ENCODE assay signal across 25 cellular contexts in genomic region chr16:15452456-15452855, GRCh38. TPM values are rescaled to one million over a fixed set of nuclear protein-coding genes. Genes with fewer than 3 reads are reported as not detected.
DNase-seq lines count a peak whose midpoint lies in the region; ATAC-seq, FAIRE-seq and TF ChIP-seq lines count a peak whose summit lies in the region.
"Had no signal": no experiment of that assay in that cellular context is flagged by ENCODE, and none has a peak within 500 bp of the region (broad histone marks: within the 10 kb centered on the region; RNA-seq: fewer than 3 reads in every experiment).

No MANE protein-coding gene starts in this region.

- H2BK12ac ChIP-seq in H9 (ENCODE audit: insufficient read length, low read depth, low read length) (no peak overlapping the region), H1 (ENCODE audit: low read depth, low read length) (no peak overlapping the region)

- H3K4me1 ChIP-seq in H9 (ENCODE audit: insufficient read depth, low read length) (no peaks in the 10 kb centered on the region), H1 (replicated peaks in 1 of 4; ENCODE audit: control insufficient read depth in 3 of 4, insufficient read depth in 4 of 4, low read length in 3 of 4) (no peaks in the 10 kb centered on the region), right lobe of liver (peaks cover 0 to 55% (median 21%) of the 10 kb centered on the region in 4 donors)
- H3K4me1 ChIP-seq: SJSA1 had no signal

- DNase-seq in H9 (no peak), H1 (ENCODE audit: low read depth in 1 of 2, low spot score in 2 of 2) (no peak), right lobe of liver (peak in 2 of 3 donors; percentile 70 to 76), type B pancreatic cell (ENCODE audit: extremely low spot score, unreplicated experiment) (no peak), D721Med (ENCODE audit: insufficient read length, low spot score) (no peak)
- DNase-seq in activated naive CD4-positive, alpha-beta T cell treated with anti-CD3 and anti-CD28 coated beads, Interleukin-2, amount 50 U/mL, for 72 hours (ENCODE audit: low spot score in 2 of 2): no peak
- DNase-seq: AML-193; CD4-positive, alpha-beta T cell; DMS53; H7; HFFc6; MV-4-11; NCI-H1105; NCI-H1436 treated with DMSO at 0.1 percent for 48 hours; NCI-H1930; NCI-H2107; NCI-H524; NCI-H774 had no signal

- TF ChIP-seq CTCF in H9 (conservative IDR thresholded peaks at IDR 0.05) (no peak), H1 (IDR thresholded peaks at IDR 0.05; ENCODE audit: control extremely low read depth in 1 of 3, insufficient read depth in 1 of 3, low read depth in 1 of 3, low read length in 3 of 3) (no peak), right lobe of liver (IDR thresholded peaks at IDR 0.05) (no peak), type B pancreatic cell (conservative IDR thresholded peaks at IDR 0.05) (no peak), D721Med (IDR thresholded peaks at IDR 0.05; ENCODE audit: insufficient read depth, missing control alignments) (no peak)

- H2BK120ac ChIP-seq in H9 (ENCODE audit: low read depth, low read length, poor library complexity, severe bottlenecking) (no peak overlapping the region), H1 (replicated peaks; ENCODE audit: low read depth, low read length) (no peak overlapping the region)

- H3K23ac ChIP-seq in H9 (ENCODE audit: insufficient read length, low read depth, low read length) (no peak overlapping the region), H1 (ENCODE audit: insufficient read length) (no peak overlapping the region)

- H3K36me3 ChIP-seq in H1 (ENCODE audit: control insufficient read depth in 2 of 4, insufficient read depth in 4 of 4, low read length in 3 of 4) (no peaks in the 10 kb centered on the region), right lobe of liver (no peaks in the 10 kb centered on the region)
- H3K36me3 ChIP-seq: BLaER1 treated with 17β-estradiol and CSF1 and Interleukin-3, amounts not matched to agents 10 nM and 100 nM; SJSA1 had no signal

- H2AK5ac ChIP-seq in H9 (ENCODE audit: insufficient read length, low read length): peak overlapping the region; percentile 50
- H2AK5ac ChIP-seq in H1 (ENCODE audit: low read depth, low read length): no peak overlapping the region

- H2BK20ac ChIP-seq in H9 (ENCODE audit: low read depth, low read length, poor library complexity, severe bottlenecking) (no peak overlapping the region), H1 (ENCODE audit: low read length) (no peak overlapping the region)

- peaks cover 0 to 5% of the 10 kb centered on the region in 2 experiments; a peak in 1 of 4 replicates for H3K4me1 Mint-ChIP-seq in H9
- H3K4me1 Mint-ChIP-seq in type B pancreatic cell (ENCODE audit: unreplicated experiment): peaks cover 18% of the 10 kb centered on the region

- no CpG with 5 or more reads among the region's 7 CpGs for WGBS in H9 (ENCODE audit: extremely low coverage, insufficient read length, low lambda C conversion rate)
- WGBS in H1 (ENCODE audit: extremely low coverage in 1 of 2, insufficient coverage in 1 of 2, insufficient read length in 1 of 2, insufficient replicate concordance in 2 of 2, low coverage in 1 of 2, low lambda C conversion rate in 2 of 2, missing lambda C conversion rate in 1 of 2), 2 experiments: 89% methylated on average over 7 of the region's 7 CpGs; no CpG with 5 or more reads in 1 of the 2 experiments
- 1% methylated on average over 7 of the region's 7 CpGs for WGBS in right lobe of liver (ENCODE audit: insufficient coverage, low coverage, low lambda C conversion rate, missing lambda C conversion rate)

- CTCF ChIA-PET in H1 (lab: Charles Lee; ENCODE audit: partially characterized antibody): interaction anchor here (0.5 to 0.8 kb wide), 2 partner anchors 9 to 59 kb away, joined by 3 read pairs; no protein-coding TSS in a partner anchor

- intact Hi-C loops in right lobe of liver (cut with DNase I): no loop called here

- H4K8ac ChIP-seq in H9 (replicated peaks; ENCODE audit: insufficient read length, low read depth, low read length): no peak overlapping the region
- no peak overlapping the region for H4K8ac ChIP-seq in H1 (ENCODE audit: extremely low read depth, insufficient read depth, low read length)

- H3K79me1 ChIP-seq in H9 (ENCODE audit: insufficient read depth, low read depth, low read length, poor library complexity, severe bottlenecking) (no peaks in the 10 kb centered on the region), H1 (ENCODE audit: low read depth, low read length) (peaks cover 2% of the 10 kb centered on the region; the same call in 1 of the 2 replicates)

- H2BK5ac ChIP-seq in H9 (ENCODE audit: insufficient read length, low read length): no peak overlapping the region
- no peak overlapping the region for H2BK5ac ChIP-seq in H1 (ENCODE audit: low read depth, low read length)

- H3K56ac ChIP-seq in H9 (ENCODE audit: insufficient read length, low read depth, low read length) (no peak overlapping the region), H1 (replicated peaks; ENCODE audit: insufficient read length, low read depth, low read length) (no peak overlapping the region)

- no peak overlapping the region for H3K9ac ChIP-seq in H9 (ENCODE audit: extremely low read depth, insufficient read length, low read length)
- no peak overlapping the region for H3K9ac ChIP-seq in H1 (replicated peaks in 1 of 4; ENCODE audit: extremely low read depth in 1 of 4, low read depth in 3 of 4, low read length in 3 of 4)
- H3K9ac ChIP-seq: BLaER1 treated with 17β-estradiol and CSF1 and Interleukin-3, amounts not matched to agents 10 nM and 100 nM had no signal

- H3K27me3 Mint-ChIP-seq in H9 (ENCODE audit: low read depth) (no peaks in the 10 kb centered on the region), type B pancreatic cell (peaks cover 4% of the 10 kb centered on the region)

- H3K27ac ChIP-seq in H9 (ENCODE audit: insufficient read length, low read depth, low read length) (no peak overlapping the region), H1 (ENCODE audit: low read depth, low read length) (no peak overlapping the region), right lobe of liver (peak overlapping the region in 1 of 3 donors; percentile 33)
- H3K27ac ChIP-seq: BLaER1 treated with 17β-estradiol and CSF1 and Interleukin-3, amounts not matched to agents 10 nM and 100 nM; HL-60; SJSA1 had no signal

- no peak overlapping the region for H3T11ph ChIP-seq in H9 (ENCODE audit: low read length)

- H3K4me2 ChIP-seq in H9 (ENCODE audit: insufficient read depth, insufficient read length, low read length) (no peak overlapping the region), H1 (ENCODE audit: insufficient read depth in 1 of 2, low read depth in 2 of 2, low read length in 2 of 2) (no peak overlapping the region)

- TF ChIP-seq POLR2A in H1 (IDR thresholded peaks at IDR 0.05; ENCODE audit: control extremely low read depth in 1 of 2, low read depth in 2 of 2, low read length in 2 of 2) (no peak), right lobe of liver (IDR thresholded peaks at IDR 0.05) (no peak)

- H2BK15ac ChIP-seq in H9 (ENCODE audit: low read depth, low read length): no peak overlapping the region
- no peak overlapping the region for H2BK15ac ChIP-seq in H1 (ENCODE audit: low read length)

- POLR2A ChIA-PET in H1 (lab: Charles Lee; ENCODE audit: partially characterized antibody): interaction anchor here (1.5 kb wide), 1 partner anchor 14 kb away, joined by 3 read pairs; no protein-coding TSS in a partner anchor

- H4K20me1 ChIP-seq in H9 (ENCODE audit: control insufficient read depth, insufficient read depth, insufficient read length): no peaks in the 10 kb centered on the region
- H4K20me1 ChIP-seq in H1 (replicated peaks in 1 of 2; ENCODE audit: control insufficient read depth in 1 of 2, insufficient read depth in 2 of 2, low read length in 2 of 2): no peaks in the 10 kb centered on the region
- H4K20me1 ChIP-seq: BLaER1 treated with 17β-estradiol and CSF1 and Interleukin-3, amounts not matched to agents 10 nM and 100 nM had no signal

- H2AFZ ChIP-seq in H9 (ENCODE audit: low read length) (no peak overlapping the region), H1 (ENCODE audit: low read length) (no peak overlapping the region)

- H3K4me3 Mint-ChIP-seq in H9 (no peak overlapping the region), type B pancreatic cell (no peak overlapping the region)
- H3K4me3 Mint-ChIP-seq: CD4-positive, alpha-beta T cell; HFFc6 had no signal

- ATAC-seq in right lobe of liver (peak; percentile 25 to 66 (median 50)), HG03571 (IDR thresholded peaks at IDR 0.05; ENCODE audit: unreplicated experiment) (no peak)
- ATAC-seq in activated naive CD4-positive, alpha-beta T cell treated with anti-CD3 and anti-CD28 coated beads, Interleukin-2, amount 50 U/mL, for 72 hours: no peak
- ATAC-seq: Right ventricle myocardium inferior had no signal

- H4K5ac ChIP-seq in H9 (ENCODE audit: insufficient read length, low read depth, low read length) (peak overlapping the region; percentile 51), H1 (ENCODE audit: insufficient read length, low read depth, low read length) (no peak overlapping the region)

- peak overlapping the region in 1 of 3 experiments; percentile 66; a peak in 2 of 7 replicates for H3K27ac Mint-ChIP-seq in H9
- H3K27ac Mint-ChIP-seq in type B pancreatic cell: peak overlapping the region; percentile 46
- no peak overlapping the region for H3K27ac Mint-ChIP-seq in activated naive CD4-positive, alpha-beta T cell treated with anti-CD3 and anti-CD28 coated beads, Interleukin-2, amount 50 U/mL, for 72 hours
- H3K27ac Mint-ChIP-seq: CD4-positive, alpha-beta T cell; HFFc6 had no signal

- H3K4ac ChIP-seq in H9 (ENCODE audit: low read depth, low read length) (no peak overlapping the region), H1 (replicated peaks; ENCODE audit: insufficient read length, low read depth, low read length) (no peak overlapping the region)

- peak overlapping the region; percentile 89 for H4K91ac ChIP-seq in H9 (ENCODE audit: insufficient read length, low read depth, low read length)
- no peak overlapping the region for H4K91ac ChIP-seq in H1 (replicated peaks; ENCODE audit: insufficient read length, low read length)

- H3K14ac ChIP-seq in H9 (ENCODE audit: insufficient read depth, low read length): no peak overlapping the region; the same call in 1 of the 2 replicates
- H3K14ac ChIP-seq in H1 (ENCODE audit: insufficient read length): no peak overlapping the region

- FAIRE-seq in H1 (lab: Jason Lieb, UNC): no peak
- no peak for FAIRE-seq in D721Med (lab: Jason Lieb, UNC)
- FAIRE-seq: GM18507 had no signal

- H3K9me3 ChIP-seq in H9 (ENCODE audit: control insufficient read depth, low read depth, low read length): no peaks in the 10 kb centered on the region
- H3K9me3 ChIP-seq in H1 (ENCODE audit: insufficient read depth in 2 of 2, low read depth in 1 of 2, low read length in 1 of 2): no peaks in the 10 kb centered on the region
- H3K9me3 ChIP-seq in right lobe of liver: no peaks in the 10 kb centered on the region
- H3K9me3 ChIP-seq: SJSA1 had no signal

- no peak for TF ChIP-seq EP300 in H1 (IDR thresholded peaks at IDR 0.05; ENCODE audit: borderline replicate concordance in 1 of 2, low read depth in 2 of 2, low read length in 2 of 2)

- H3K79me2 ChIP-seq in H9 (ENCODE audit: insufficient read depth, low read length) (no peaks in the 10 kb centered on the region), H1 (ENCODE audit: control insufficient read depth in 1 of 2, insufficient read depth in 2 of 2, low read length in 2 of 2) (no peaks in the 10 kb centered on the region)

- H3K23me2 ChIP-seq in H9 (ENCODE audit: insufficient read length, low read depth, low read length, poor library complexity, severe bottlenecking) (no peaks in the 10 kb centered on the region), H1 (ENCODE audit: low read depth, low read length) (no peaks in the 10 kb centered on the region)

- H3K27me3 ChIP-seq in H9 (ENCODE audit: insufficient read depth, low read length) (no peaks in the 10 kb centered on the region), H1 (replicated peaks in 1 of 4; ENCODE audit: control insufficient read depth in 3 of 4, extremely low read depth in 1 of 4, insufficient read depth in 3 of 4, low read length in 3 of 4) (no peaks in the 10 kb centered on the region), right lobe of liver (no peaks in the 10 kb centered on the region)
- H3K27me3 ChIP-seq: BLaER1 treated with 17β-estradiol and CSF1 and Interleukin-3, amounts not matched to agents 10 nM and 100 nM; SJSA1 had no signal

- H3K18ac ChIP-seq in H9 (ENCODE audit: insufficient read length, low read depth, low read length) (peak overlapping the region; percentile 24), H1 (ENCODE audit: extremely low read depth, low read length) (no peak overlapping the region)

- TF ChIP-seq RAD21 in H1 (IDR thresholded peaks at IDR 0.05 in 1 of 2, conservative IDR thresholded peaks at IDR 0.05 in 1 of 2; ENCODE audit: low read depth in 2 of 2, low read length in 2 of 2): no peak

- H3K4me3 ChIP-seq in H1 (ENCODE audit: extremely low read depth in 1 of 4, insufficient read depth in 2 of 4, low read depth in 3 of 4, low read length in 4 of 4) (no peak overlapping the region), right lobe of liver (no peak overlapping the region)
- H3K4me3 ChIP-seq: BLaER1 treated with 17β-estradiol and CSF1 and Interleukin-3, amounts not matched to agents 10 nM and 100 nM; SJSA1 had no signal

- no peaks in the 10 kb centered on the region; a peak in 1 of 7 replicates for H3K36me3 Mint-ChIP-seq in H9 (ENCODE audit: insufficient read depth in 1 of 3, low read depth in 3 of 3)
- no peaks in the 10 kb centered on the region for H3K36me3 Mint-ChIP-seq in type B pancreatic cell
- H3K36me3 Mint-ChIP-seq in activated naive CD4-positive, alpha-beta T cell treated with anti-CD3 and anti-CD28 coated beads, Interleukin-2, amount 50 U/mL, for 72 hours: no peaks in the 10 kb centered on the region

- no peaks in the 10 kb centered on the region for H3K9me3 Mint-ChIP-seq in H9
- H3K9me3 Mint-ChIP-seq in type B pancreatic cell: no peaks in the 10 kb centered on the region
- H3K9me3 Mint-ChIP-seq in activated naive CD4-positive, alpha-beta T cell treated with anti-CD3 and anti-CD28 coated beads, Interleukin-2, amount 50 U/mL, for 72 hours: no peaks in the 10 kb centered on the region
- H3K9me3 Mint-ChIP-seq: CD4-positive, alpha-beta T cell; HFFc6 had no signal

RNA-seq across cellular contexts. Expression of gene BMERB1, which starts 18.1 kb away (rescaled TPM):
- total RNA-seq in H9 (2021) (16.6 and 19.5 TPM in 2 replicates), right lobe of liver (10 to 100 TPM in 4 of 6 experiments, 1 to 10 TPM in 2; 7.0 to 24.0 (median 10.5) TPM), type B pancreatic cell (ENCODE audit: low replicate concordance) (5.2 and 26.4 TPM in 2 replicates)
- 23.5 and 26.1 TPM in 2 replicates for total RNA-seq in H1 (2021; fragmentation: NEBNext Ultra II Directional; extraction: Animal tissue kit (Norgen Biotek cat#: 25700))
- polyA plus RNA-seq in H1 (2011; rRNA removed): 27.1 and 29.5 TPM in 2 replicates
- polyA plus RNA-seq in H1 (2011; cell fraction: cytosol; rRNA removed): 30.0 TPM
- polyA plus RNA-seq in H1 (2011; cell fraction: nucleus; rRNA removed): 22.4 TPM
- polyA plus RNA-seq in H1 (2012, experiment 1 of 2): 26.8 to 31.5 TPM (median 28.7 TPM) in 4 replicates
- polyA plus RNA-seq in H1 (2012, experiment 2 of 2): 10.1 TPM
- 10.8 TPM for polyA plus RNA-seq in H1 (2013, experiment 1 of 2)
- 12.0 TPM for polyA plus RNA-seq in H1 (2013, experiment 2 of 2)
- 23.5 and 25.4 TPM in 2 replicates for polyA minus RNA-seq in H1 (2011; rRNA and poly(A)+ RNA removed)
- polyA minus RNA-seq in H1 (2011; cell fraction: cytosol; rRNA and poly(A)+ RNA removed): 9.5 TPM
- polyA minus RNA-seq in H1 (2011; cell fraction: nucleus; rRNA and poly(A)+ RNA removed): 12.5 TPM
- 10 to 100 TPM in 1 of 2 donors, 1 to 10 TPM in 1; 5.8 to 20.2 TPM for total RNA-seq in activated naive CD4-positive, alpha-beta T cell treated with anti-CD3 and anti-CD28 coated beads, Interleukin-2, amount 50 U/mL, for 72 hours

RNA-seq across cellular contexts. Expression of gene MPV17L, which starts 56.9 kb away (rescaled TPM):
- total RNA-seq in H9 (2021) (5.6 and 6.4 TPM in 2 replicates), right lobe of liver (10 to 100 TPM in 5 of 6 experiments, 1 to 10 TPM in 1; 9.3 to 18.8 (median 16.0) TPM), type B pancreatic cell (ENCODE audit: low replicate concordance) (7.6 and 11.5 TPM in 2 replicates)
- total RNA-seq in H1 (2021; fragmentation: NEBNext Ultra II Directional; extraction: Animal tissue kit (Norgen Biotek cat#: 25700)): 7.3 and 8.2 TPM in 2 replicates
- 5.4 and 6.7 TPM in 2 replicates for polyA plus RNA-seq in H1 (2011; rRNA removed)
- polyA plus RNA-seq in H1 (2011; cell fraction: cytosol; rRNA removed): 4.5 TPM
- 3.4 TPM for polyA plus RNA-seq in H1 (2011; cell fraction: nucleus; rRNA removed)
- polyA plus RNA-seq in H1 (2012, experiment 1 of 2): 3.3 to 4.2 TPM (median 3.9 TPM) in 4 replicates
- 4.5 TPM for polyA plus RNA-seq in H1 (2012, experiment 2 of 2)
- polyA plus RNA-seq in H1 (2013, experiment 1 of 2): 4.2 TPM
- 3.7 TPM for polyA plus RNA-seq in H1 (2013, experiment 2 of 2)
- polyA minus RNA-seq in H1 (2011; rRNA and poly(A)+ RNA removed): 6.9 and 7.3 TPM in 2 replicates
- 7.8 TPM for polyA minus RNA-seq in H1 (2011; cell fraction: cytosol; rRNA and poly(A)+ RNA removed)
- polyA minus RNA-seq in H1 (2011; cell fraction: nucleus; rRNA and poly(A)+ RNA removed): 4.5 TPM
- not detected for total RNA-seq in activated naive CD4-positive, alpha-beta T cell treated with anti-CD3 and anti-CD28 coated beads, Interleukin-2, amount 50 U/mL, for 72 hours
- total RNA-seq: CD4-positive, alpha-beta T cell; HFFc6; MCF 10A had no signal

Comparison
In these comparisons a context has a peak if more than half of its experiments do, and no peak if none do; other contexts are left out.
1. DNase-seq: peak in right lobe of liver (2 of 3); none in H9 (single experiment), H1 (0 of 2), type B pancreatic cell (single experiment), activated naive CD4-positive, alpha-beta T cell treated with anti-CD3 and anti-CD28 coated beads, Interleukin-2, amount 50 U/mL, for 72 hours (0 of 2) and D721Med (single experiment).
2. ATAC-seq: peak in right lobe of liver (4 of 4); none in activated naive CD4-positive, alpha-beta T cell treated with anti-CD3 and anti-CD28 coated beads, Interleukin-2, amount 50 U/mL, for 72 hours (0 of 2) and HG03571 (single experiment).